10 cellular contexts compared by ENCODE assay signal in genomic region chr16:85574672-85575475, GRCh38. TPM values are rescaled to one million over a fixed set of nuclear protein-coding genes. Genes with fewer than 3 reads are reported as not detected.
DNase-seq lines count a peak whose midpoint lies in the region; ATAC-seq, FAIRE-seq and TF ChIP-seq lines count a peak whose summit lies in the region.
"Had no signal": no experiment of that assay in that cellular context is flagged by ENCODE, and none has a peak within 500 bp of the region (broad histone marks: within the 10 kb centered on the region; RNA-seq: fewer than 3 reads in every experiment).

No MANE protein-coding gene starts in this region.

- H3K27me3 Mint-ChIP-seq in CD8-positive, alpha-beta memory T cell: peaks cover 0 to 3% of the 10 kb centered on the region in 2 donors
- H3K27me3 Mint-ChIP-seq: activated CD4-positive, alpha-beta T cell treated with anti-CD3 and anti-CD28 coated beads, Interleukin-2, amount 10 ng/mL, durations not matched to agents 7 days and 5 days had no signal

- H3K36me3 Mint-ChIP-seq in CD8-positive, alpha-beta memory T cell: peaks cover 0 to 14% (median 2%) of the 10 kb centered on the region in 3 donors

- intact Hi-C loops in pancreas (cut with DNase I) (no loop called here), adrenal gland (cut with DNase I) (no loop called here)

- POLR2A ChIA-PET in CD8-positive, alpha-beta memory T cell (lab: Charles Lee): no interaction called here

- ATAC-seq in pancreas (peak; percentile 25 to 71 (median 54)), HG03025 (IDR thresholded peaks at IDR 0.05; ENCODE audit: low FRiP score, unreplicated experiment) (no peak)
- no peak for ATAC-seq in stimulated activated naive CD8-positive, alpha-beta T cell treated with anti-CD3 and anti-CD28 coated beads, Interleukin-15, Interleukin-2, amounts not matched to agents 100 U/mL and 50 U/mL, for 24 hours

- peak overlapping the region in 3 of 8 donors; percentile 38 to 72 (median 45) for H3K27ac Mint-ChIP-seq in CD8-positive, alpha-beta memory T cell
- H3K27ac Mint-ChIP-seq: activated CD4-positive, alpha-beta T cell treated with anti-CD3 and anti-CD28 coated beads, Interleukin-2, amount 10 ng/mL, durations not matched to agents 7 days and 5 days had no signal

- no peak overlapping the region for H3K4me3 ChIP-seq in CD8-positive, alpha-beta memory T cell (ENCODE audit: low read length)
- no peak overlapping the region for H3K4me3 ChIP-seq in ectodermal cell (ENCODE audit: insufficient read depth, low read depth, low read length)
- H3K4me3 ChIP-seq in pancreas: no peak overlapping the region
- H3K4me3 ChIP-seq in adrenal gland: no peak overlapping the region

- no peaks in the 10 kb centered on the region for H3K9me3 ChIP-seq in CD8-positive, alpha-beta memory T cell (ENCODE audit: low read length)
- H3K9me3 ChIP-seq in ectodermal cell (ENCODE audit: control insufficient read depth, low read length) (no peaks in the 10 kb centered on the region), pancreas (no peaks in the 10 kb centered on the region), adrenal gland (replicated peaks in 1 of 3) (no peaks in the 10 kb centered on the region)

- H3K27me3 ChIP-seq in CD8-positive, alpha-beta memory T cell (ENCODE audit: insufficient read depth, low read length, poor library complexity, severe bottlenecking): no peaks in the 10 kb centered on the region
- H3K27me3 ChIP-seq in ectodermal cell (ENCODE audit: control insufficient read depth, insufficient read depth, low read length, poor library complexity, severe bottlenecking) (no peaks in the 10 kb centered on the region), pancreas (no peaks in the 10 kb centered on the region), adrenal gland (no peaks in the 10 kb centered on the region)

- peaks cover 65 to 78% (median 65%) of the 10 kb centered on the region in 3 donors for H3K4me1 Mint-ChIP-seq in CD8-positive, alpha-beta memory T cell

- no peak for FAIRE-seq in pancreas (lab: Jason Lieb, UNC)
- FAIRE-seq: HTR-8/SVneo had no signal

- WGBS in ectodermal cell, 2 experiments: 30 to 41% methylated on average over 29 of the region's 29 CpGs
- 45 to 58% methylated on average over 29 of the region's 29 CpGs for WGBS in pancreas, 2 donors
- 62 to 71% (median 65%) methylated on average over 24 to 29 of the region's 29 CpGs for WGBS in adrenal gland, 4 donors

- CTCF ChIA-PET in CD8-positive, alpha-beta memory T cell (lab: Charles Lee): interaction anchor here (1.4 kb wide), 1 partner anchor 36 kb away, joined by 4 read pairs; no protein-coding TSS in a partner anchor

- no peaks in the 10 kb centered on the region for H3K9me3 Mint-ChIP-seq in CD8-positive, alpha-beta memory T cell
- H3K9me3 Mint-ChIP-seq: activated CD4-positive, alpha-beta T cell treated with anti-CD3 and anti-CD28 coated beads, Interleukin-2, amount 10 ng/mL, durations not matched to agents 7 days and 5 days had no signal

- no peak for TF ChIP-seq POLR2A in adrenal gland (IDR thresholded peaks at IDR 0.05)

- no peak overlapping the region for H3K4me3 Mint-ChIP-seq in CD8-positive, alpha-beta memory T cell
- H3K4me3 Mint-ChIP-seq: activated CD4-positive, alpha-beta T cell treated with anti-CD3 and anti-CD28 coated beads, Interleukin-2, amount 10 ng/mL, durations not matched to agents 7 days and 5 days had no signal

- TF ChIP-seq CTCF in pancreas (IDR thresholded peaks at IDR 0.05) (no peak), adrenal gland (IDR thresholded peaks at IDR 0.05) (no peak)

- peaks cover 41% of the 10 kb centered on the region for H3K4me1 ChIP-seq in CD8-positive, alpha-beta memory T cell (ENCODE audit: insufficient read depth, low read length)
- H3K4me1 ChIP-seq in ectodermal cell (ENCODE audit: control insufficient read depth, insufficient read depth, low read length) (peaks cover 76% of the 10 kb centered on the region), pancreas (peaks cover 36 to 42% (median 36%) of the 10 kb centered on the region in 3 donors), adrenal gland (replicated peaks in 1 of 2) (peaks cover 13 to 71% of the 10 kb centered on the region in 2 donors)

- peak overlapping the region; percentile 49 for H3K27ac ChIP-seq in CD8-positive, alpha-beta memory T cell (ENCODE audit: low read depth, low read length)
- peak overlapping the region; percentile 38 for H3K27ac ChIP-seq in ectodermal cell (ENCODE audit: insufficient read depth, low read depth, low read length, poor library complexity, severe bottlenecking)
- H3K27ac ChIP-seq in pancreas: peak overlapping the region in 3 of 4 donors; percentile 41 to 64 (median 42)
- H3K27ac ChIP-seq in adrenal gland: peak overlapping the region in 2 of 5 donors; percentile 73 to 84

- peaks cover 5% of the 10 kb centered on the region for H3K36me3 ChIP-seq in CD8-positive, alpha-beta memory T cell (ENCODE audit: insufficient read depth, low read length)
- H3K36me3 ChIP-seq in ectodermal cell (ENCODE audit: control insufficient read depth, insufficient read depth, low read length) (no peaks in the 10 kb centered on the region), pancreas (no peaks in the 10 kb centered on the region), adrenal gland (replicated peaks in 1 of 2) (no peaks in the 10 kb centered on the region)

- no peak for DNase-seq in CD8-positive, alpha-beta memory T cell
- DNase-seq in NCI-H2171 (lab: John Stamatoyannopoulos, UW): peak; percentile 63
- peak in 1 of 6 donors; percentile 68 for DNase-seq in pancreas
- DNase-seq in adrenal gland: no peak
- DNase-seq in activated CD4-positive, alpha-beta T cell treated with anti-CD3 and anti-CD28 coated beads, Interleukin-2, amount 50 U/mL, for 1 hour: no peak
- no peak for DNase-seq in stimulated activated naive CD8-positive, alpha-beta T cell treated with anti-CD3 and anti-CD28 coated beads, Interleukin-15, Interleukin-2, amounts not matched to agents 100 U/mL and 50 U/mL, for 24 hours
- DNase-seq: activated CD4-positive, alpha-beta T cell treated with anti-CD3 and anti-CD28 coated beads, Interleukin-2, amount 10 ng/mL, durations not matched to agents 7 days and 5 days had no signal

RNA-seq across cellular contexts. Expression of gene GSE1, which starts 38.2 kb away (rescaled TPM):
- total RNA-seq in CD8-positive, alpha-beta memory T cell: 10 to 100 TPM; 27.8 to 28.5 TPM
- polyA plus RNA-seq in CD8-positive, alpha-beta memory T cell: 5.5 TPM
- 22.2 TPM for polyA plus RNA-seq in ectodermal cell (2013, experiment 1 of 4)
- 29.1 TPM for polyA plus RNA-seq in ectodermal cell (2013, experiment 2 of 4)
- polyA plus RNA-seq in ectodermal cell (2013, experiment 3 of 4): 22.7 TPM
- polyA plus RNA-seq in ectodermal cell (2013, experiment 4 of 4): 23.8 TPM
- total RNA-seq in pancreas: 10 to 100 TPM; 32.0 to 50.3 (median 41.9) TPM
- polyA plus RNA-seq in pancreas: 10 to 100 TPM; 32.9 to 61.5 TPM
- 10 to 100 TPM; 57.1 to 99.9 (median 68.2) TPM for total RNA-seq in adrenal gland
- 10 to 100 TPM; 24.4 to 75.9 (median 25.8) TPM for polyA plus RNA-seq in adrenal gland

Comparison
In these comparisons a context has a peak if more than half of its experiments do, and no peak if none do; other contexts are left out.
1. ATAC-seq: peak in pancreas (4 of 4); none in HG03025 (single experiment) and stimulated activated naive CD8-positive, alpha-beta T cell treated with anti-CD3 and anti-CD28 coated beads, Interleukin-15, Interleukin-2, amounts not matched to agents 100 U/mL and 50 U/mL, for 24 hours (single experiment).